ENCODE assay signal across 13 cellular contexts in genomic region chr1:211551628-211552465, GRCh38. TPM values are rescaled to one million over a fixed set of nuclear protein-coding genes. Genes with fewer than 3 reads are reported as not detected.
DNase-seq lines count a peak whose midpoint lies in the region; TF ChIP-seq lines count a peak whose summit lies in the region.
"Had no signal": no experiment of that assay in that cellular context is flagged by ENCODE, and none has a peak within 500 bp of the region (broad histone marks: within the 10 kb centered on the region; RNA-seq: fewer than 3 reads in every experiment).

No MANE protein-coding gene starts in this region.

- peaks cover 17% of the 10 kb centered on the region for H3K27me3 Mint-ChIP-seq in nephron progenitor cell (ENCODE audit: low read depth, poor library complexity)
- H3K27me3 Mint-ChIP-seq: dendritic cell treated with granulocyte-macrophage colony-stimulating factor and Interleukin-4, amounts not matched to agents 40 ng/mL and 50 ng/mL, for 4 days had no signal

- H3K4me1 Mint-ChIP-seq in nephron progenitor cell: no peaks in the 10 kb centered on the region

- H3K9me3 ChIP-seq in A673 (ENCODE audit: low read depth, low read length, poor library complexity, severe bottlenecking): no peaks in the 10 kb centered on the region
- H3K9me3 ChIP-seq: BLaER1 treated with 17β-estradiol and CSF1 and Interleukin-3, amounts not matched to agents 10 nM and 100 nM had no signal

- H3K4me1 ChIP-seq in A673 (ENCODE audit: insufficient read depth, low read length, poor library complexity, severe bottlenecking): peaks cover 9% of the 10 kb centered on the region
- H3K4me1 ChIP-seq: BLaER1 treated with 17β-estradiol and CSF1 and Interleukin-3, amounts not matched to agents 10 nM and 100 nM had no signal

- H3K27ac Mint-ChIP-seq in nephron progenitor cell: no peak overlapping the region
- H3K27ac Mint-ChIP-seq: dendritic cell treated with granulocyte-macrophage colony-stimulating factor and Interleukin-4, amounts not matched to agents 40 ng/mL and 50 ng/mL, for 4 days had no signal

- no TSS peak for BruUV-seq in A673 (replicated peaks; lab: Mats Ljungman, UMichigan)

- intact Hi-C loops in A673 (cut with micrococcal nuclease; ENCODE audit: unreplicated experiment): no loop called here

- no peak overlapping the region for H3K4me3 ChIP-seq in A673 (ENCODE audit: low read depth, low read length, poor library complexity, severe bottlenecking)
- H3K4me3 ChIP-seq: BLaER1 treated with 17β-estradiol and CSF1 and Interleukin-3, amounts not matched to agents 10 nM and 100 nM had no signal

- peak; percentile 52 for DNase-seq in A673 (ENCODE audit: low spot score)
- DNase-seq in HPDE6-E6E7 (ENCODE audit: extremely low spot score): peak; percentile 56
- DNase-seq in amniotic epithelial cell (ENCODE audit: low read depth): peak; percentile 92
- DNase-seq in kidney glomerular epithelial cell (lab: John Stamatoyannopoulos, UW): peak; percentile 21
- no peak for DNase-seq in nephron progenitor cell
- no peak for DNase-seq in activated CD4-positive, CD25-positive, alpha-beta regulatory T cell treated with anti-CD3 and anti-CD28 coated beads, Interleukin-2, amount 50 U/mL, for 72 hours
- DNase-seq in SHP77 (lab: John Stamatoyannopoulos, UW): no peak
- DNase-seq in iPS-NIHi11 (ENCODE audit: low spot score): no peak
- DNase-seq: NCI-H82, nucleus accumbens, T1000 had no signal

- no peaks in the 10 kb centered on the region for H3K9me3 Mint-ChIP-seq in nephron progenitor cell
- H3K9me3 Mint-ChIP-seq: dendritic cell treated with granulocyte-macrophage colony-stimulating factor and Interleukin-4, amounts not matched to agents 40 ng/mL and 50 ng/mL, for 4 days had no signal

- POLR2A ChIA-PET in A673 (lab: Charles Lee; ENCODE audit: low non-redundant PET): no interaction called here

- no peaks in the 10 kb centered on the region for H3K36me3 ChIP-seq in A673 (ENCODE audit: insufficient read depth, low read length, poor library complexity, severe bottlenecking)
- H3K36me3 ChIP-seq: BLaER1 treated with 17β-estradiol and CSF1 and Interleukin-3, amounts not matched to agents 10 nM and 100 nM had no signal

- no peak for TF ChIP-seq CTCF in A673 (conservative IDR thresholded peaks at IDR 0.05; ENCODE audit: low read depth, low read length)
- TF ChIP-seq CTCF in nephron progenitor cell (IDR thresholded peaks at IDR 0.05): no peak

- no peak overlapping the region for H3K4me3 Mint-ChIP-seq in nephron progenitor cell
- H3K4me3 Mint-ChIP-seq: dendritic cell treated with granulocyte-macrophage colony-stimulating factor and Interleukin-4, amounts not matched to agents 40 ng/mL and 50 ng/mL, for 4 days had no signal

- no peaks in the 10 kb centered on the region for H3K36me3 Mint-ChIP-seq in nephron progenitor cell (ENCODE audit: low read depth)

- H3K27ac ChIP-seq in A673 (ENCODE audit: low read depth, low read length, poor library complexity, severe bottlenecking): no peak overlapping the region
- H3K27ac ChIP-seq: BLaER1 treated with 17β-estradiol and CSF1 and Interleukin-3, amounts not matched to agents 10 nM and 100 nM had no signal

- CTCF ChIA-PET in A673 (lab: Charles Lee): no interaction called here

- no peaks in the 10 kb centered on the region for H3K27me3 ChIP-seq in A673 (replicated peaks; ENCODE audit: insufficient read depth, low read depth, low read length, poor library complexity)
- H3K27me3 ChIP-seq: BLaER1 treated with 17β-estradiol and CSF1 and Interleukin-3, amounts not matched to agents 10 nM and 100 nM had no signal

RNA-seq across cellular contexts. Expression of gene SLC30A1, which starts 27.1 kb away (rescaled TPM):
- 5.1 and 12.2 TPM in 2 replicates for total RNA-seq in A673 (2021)

RNA-seq across cellular contexts. Expression of gene RD3, which starts 59.9 kb away (rescaled TPM):
- total RNA-seq in A673 (2021): not detected in 2 replicates

Comparison
In these comparisons a context has a peak if more than half of its experiments do, and no peak if none do; other contexts are left out.
1. DNase-seq: peak in A673 (single experiment), HPDE6-E6E7 (single experiment), amniotic epithelial cell (single experiment) and kidney glomerular epithelial cell (single experiment); none in nephron progenitor cell (single experiment), activated CD4-positive, CD25-positive, alpha-beta regulatory T cell treated with anti-CD3 and anti-CD28 coated beads, Interleukin-2, amount 50 U/mL, for 72 hours (single experiment), SHP77 (0 of 2) and iPS-NIHi11 (single experiment).